In genomic region chr15:40098489-40099261, GRCh38 we compare ENCODE assay signal across 1 cellular context.
A peak's percentile ranks its signal among the peaks of the same experiment; 100 is the strongest.
TF ChIP-seq lines count a peak whose summit lies in the region.

No MANE protein-coding gene starts in this region.

TF ChIP-seq in HEK293, 187 proteins besides CTCF, POLR2A, EP300 and RAD21 (continued from another document and continues in another):
- TF ChIP-seq ZNF561 (tag by site-specific recombination; IDR thresholded peaks at IDR 0.05; ENCODE audit: borderline replicate concordance) (0 out of 2 replicates have a peak, but pooled peaks have one; percentile 43), ZNF626 (tag by site-specific recombination; IDR thresholded peaks at IDR 0.05) (no peak), ZNF623 (tag by site-specific recombination; IDR thresholded peaks at IDR 0.05) (no peak), ZNF184 (tag by site-specific recombination; IDR thresholded peaks at IDR 0.05) (no peak), ZNF580 (tag by site-specific recombination; IDR thresholded peaks at IDR 0.05) (no peak), GFI1B (tag by site-specific recombination; IDR thresholded peaks at IDR 0.05) (no peak), ZNF248 (tag by site-specific recombination; IDR thresholded peaks at IDR 0.05) (no peak), ZNF239 (tag by site-specific recombination; IDR thresholded peaks at IDR 0.05) (no peak), ZFP3 (tag by site-specific recombination; IDR thresholded peaks at IDR 0.05; ENCODE audit: low read depth) (no peak), ZNF175 (tag by site-specific recombination; IDR thresholded peaks at IDR 0.05) (no peak), KLF8 (tag by site-specific recombination; IDR thresholded peaks at IDR 0.05) (peak; percentile 70; the same call in 1 of the 2 replicates), SP2 (tag by site-specific recombination; IDR thresholded peaks at IDR 0.05) (peak; percentile 28; the same call in 1 of the 2 replicates), ZNF146 (tag by site-specific recombination; IDR thresholded peaks at IDR 0.05) (no peak), KLF10 (tag by site-specific recombination; IDR thresholded peaks at IDR 0.05) (no peak), TSHZ1 (tag by site-specific recombination; IDR thresholded peaks at IDR 0.05; ENCODE audit: borderline replicate concordance) (peak; percentile 59; the same call in 1 of the 2 replicates), ZNF560 (tag by site-specific recombination; IDR thresholded peaks at IDR 0.05; ENCODE audit: borderline replicate concordance) (no peak), REPIN1 (tag by site-specific recombination; IDR thresholded peaks at IDR 0.05; ENCODE audit: low read depth) (no peak), RBAK (tag by site-specific recombination; IDR thresholded peaks at IDR 0.05) (no peak), ZNF501 (tag by site-specific recombination; IDR thresholded peaks at IDR 0.05) (peak; percentile 58; the same call in 1 of the 2 replicates), SCRT1 (tag by site-specific recombination; IDR thresholded peaks at IDR 0.05; ENCODE audit: borderline replicate concordance) (no peak), ZNF274 (IDR thresholded peaks at IDR 0.05; ENCODE audit: low read length) (no peak), ZNF274 (tag by site-specific recombination; IDR thresholded peaks at IDR 0.05; ENCODE audit: borderline replicate concordance) (no peak), PRDM4 (tag by site-specific recombination; IDR thresholded peaks at IDR 0.05) (peak; percentile 74), ZNF2 (tag by site-specific recombination; IDR thresholded peaks at IDR 0.05) (no peak; the same call in 1 of the 2 replicates), ZBTB10 (tag by site-specific recombination; IDR thresholded peaks at IDR 0.05) (no peak), ZFHX2 (tag by site-specific recombination; conservative IDR thresholded peaks at IDR 0.05) (peak; percentile 61), BCL6B (tag by site-specific recombination; IDR thresholded peaks at IDR 0.05) (no peak), ZNF26 (tag by site-specific recombination; IDR thresholded peaks at IDR 0.05) (no peak), ZNF791 (tag by site-specific recombination; IDR thresholded peaks at IDR 0.05) (no peak), ZNF214 (tag by site-specific recombination; IDR thresholded peaks at IDR 0.05; ENCODE audit: borderline replicate concordance) (no peak), OSR2 (tag by site-specific recombination; IDR thresholded peaks at IDR 0.05) (peak; percentile 67), ZNF548 (tag by site-specific recombination; IDR thresholded peaks at IDR 0.05) (no peak), MEIS1 (CRISPR knock-in tag; IDR thresholded peaks at IDR 0.05; ENCODE audit: borderline replicate concordance) (no peak), ZBTB1 (tag by site-specific recombination; IDR thresholded peaks at IDR 0.05) (no peak), ZNF221 (tag by site-specific recombination; IDR thresholded peaks at IDR 0.05; ENCODE audit: borderline replicate concordance) (no peak), ZEB2 (tag by site-specific recombination; IDR thresholded peaks at IDR 0.05) (peak; percentile 87), ZNF658 (tag by site-specific recombination; IDR thresholded peaks at IDR 0.05) (no peak), FEZF1 (tag by site-specific recombination; IDR thresholded peaks at IDR 0.05) (peak; percentile 84), ZSCAN30 (tag by site-specific recombination; IDR thresholded peaks at IDR 0.05) (peak; percentile 72), ZNF398 (tag by site-specific recombination; IDR thresholded peaks at IDR 0.05) (peak; percentile 83), ZNF610 (tag by site-specific recombination; IDR thresholded peaks at IDR 0.05; ENCODE audit: borderline replicate concordance) (no peak), ZNF114 (tag by site-specific recombination; IDR thresholded peaks at IDR 0.05) (no peak), GLIS1 (tag by site-specific recombination; IDR thresholded peaks at IDR 0.05) (peak; percentile 76), KLF17 (tag by site-specific recombination; IDR thresholded peaks at IDR 0.05) (peak; percentile 43; the same call in 1 of the 2 replicates), HOXA7 (CRISPR knock-in tag; IDR thresholded peaks at IDR 0.05; ENCODE audit: borderline replicate concordance) (no peak), ZNF558 (tag by site-specific recombination; IDR thresholded peaks at IDR 0.05) (no peak), MYNN (tag by site-specific recombination; IDR thresholded peaks at IDR 0.05; ENCODE audit: borderline replicate concordance) (no peak), ZNF354C (tag by site-specific recombination; IDR thresholded peaks at IDR 0.05; ENCODE audit: borderline replicate concordance, low read depth) (no peak), ZBTB7A (tag by site-specific recombination; IDR thresholded peaks at IDR 0.05; ENCODE audit: low read depth) (no peak)
